8 cellular contexts compared by ENCODE assay signal in the genomic region with DNA sequence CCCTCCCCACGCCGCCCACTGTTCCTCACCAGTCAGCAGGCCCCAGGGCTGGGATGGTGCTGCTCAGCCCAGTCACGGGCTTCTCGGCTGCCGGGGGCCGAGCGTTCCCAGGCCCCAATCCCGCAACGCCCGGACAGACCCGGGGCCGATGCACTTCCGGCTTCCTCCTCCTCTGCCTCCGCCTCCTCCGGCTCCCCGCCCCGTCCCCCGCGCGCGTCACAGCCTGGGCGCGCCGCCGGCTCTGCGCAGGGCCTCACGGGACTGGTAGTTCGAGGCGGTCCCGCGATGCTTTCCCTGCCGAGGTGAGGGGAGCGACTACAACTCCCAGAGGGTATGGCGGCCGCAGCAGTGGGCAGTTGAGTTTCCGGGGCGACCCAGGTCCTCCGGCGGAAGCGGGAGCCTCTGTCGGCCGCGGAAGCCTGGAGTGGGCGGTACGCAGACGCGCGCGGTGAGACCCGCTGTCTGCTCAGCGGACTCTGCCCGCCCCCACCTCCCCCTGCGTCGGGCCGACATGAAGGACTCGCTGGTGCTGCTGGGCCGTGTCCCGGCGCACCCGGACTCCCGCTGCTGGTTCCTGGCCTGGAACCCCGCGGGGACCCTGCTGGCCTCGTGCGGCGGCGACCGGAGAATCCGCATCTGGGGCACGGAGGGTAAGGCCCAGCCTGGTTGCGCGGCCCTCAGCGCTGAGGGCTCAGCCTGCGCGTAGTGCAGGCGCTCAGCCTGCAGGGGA. TPM values are rescaled to one million over a fixed set of nuclear protein-coding genes. Genes with fewer than 3 reads are reported as not detected.
DNase-seq lines count a peak whose midpoint lies in the region; ATAC-seq and TF ChIP-seq lines count a peak whose summit lies in the region.

A gene (plus strand): TSS at position 386 of the 730 bp plus-strand sequence. CDS start 126 bp downstream, at position 512.
A gene with protein sequence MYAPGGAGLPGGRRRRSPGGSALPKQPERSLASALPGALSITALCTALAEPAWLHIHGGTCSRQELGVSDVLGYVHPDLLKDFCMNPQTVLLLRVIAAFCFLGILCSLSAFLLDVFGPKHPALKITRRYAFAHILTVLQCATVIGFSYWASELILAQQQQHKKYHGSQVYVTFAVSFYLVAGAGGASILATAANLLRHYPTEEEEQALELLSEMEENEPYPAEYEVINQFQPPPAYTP (minus strand): TSS at position 158 of the 730 bp plus-strand sequence. CDS start 616 bp downstream, outside the sequence.

- ATAC-seq in HG02763 (IDR thresholded peaks at IDR 0.05; ENCODE audit: unreplicated experiment): peak; percentile 88
- peak; percentile 94 for ATAC-seq in activated naive CD8-positive, alpha-beta T cell treated with anti-CD3 and anti-CD28 coated beads, Interleukin-2, amount 50 U/mL, for 24 hours

- intact Hi-C loops in transverse colon (cut with DNase I; ENCODE audit: low total_unique reads): no loop called here

- peak within 1 kb of the TSS; percentile 99 for H3K4me3 Mint-ChIP-seq in activated naive CD8-positive, alpha-beta T cell treated with anti-CD3 and anti-CD28 coated beads, Interleukin-2, amount 50 U/mL, for 24 hours

- peak within 1 kb of the TSS; percentile 89 for H3K9ac ChIP-seq in trophoblast cell (ENCODE audit: low read length)

- no CpG with 5 or more reads among the region's 76 CpGs for WGBS in trophoblast cell (ENCODE audit: extremely low coverage, insufficient coverage, insufficient read length)
- WGBS in transverse colon (ENCODE audit: low coverage in 1 of 2), 2 donors: 1% methylated on average over 51 of the region's 76 CpGs; no CpG with 5 or more reads in 1 of the 2 donors

- H3K9me3 Mint-ChIP-seq in activated naive CD8-positive, alpha-beta T cell treated with anti-CD3 and anti-CD28 coated beads, Interleukin-2, amount 50 U/mL, for 24 hours: no peaks in the 10 kb centered on the region

- peak within 1 kb of the TSS; percentile 82 for H4K12ac ChIP-seq in trophoblast cell (ENCODE audit: low read depth, low read length)

- peak within 1 kb of the TSS; percentile 70 for H2BK120ac ChIP-seq in trophoblast cell (ENCODE audit: insufficient read depth, low read length, poor library complexity)

- peak within 1 kb of the TSS; percentile 95 for H4K8ac ChIP-seq in trophoblast cell (ENCODE audit: low read depth, low read length)

- H3K4me1 ChIP-seq in cardiac muscle cell (ENCODE audit: low read depth) (peaks cover 24% of the 10 kb centered on the region), trophoblast cell (ENCODE audit: control insufficient read depth in 1 of 2, insufficient read depth in 2 of 2, low read length in 2 of 2) (peaks cover 5 to 7% of the 10 kb centered on the region in 2 experiments), transverse colon (peaks cover 32 to 52% (median 38%) of the 10 kb centered on the region in 4 donors)

- H3K18ac ChIP-seq in trophoblast cell (ENCODE audit: low read length): peak within 1 kb of the TSS; percentile 83

- H3K4me3 ChIP-seq in cardiac muscle cell: peak within 1 kb of the TSS; percentile 82
- peak within 1 kb of the TSS; percentile 99 for H3K4me3 ChIP-seq in trophoblast cell (ENCODE audit: low read depth, low read length)
- H3K4me3 ChIP-seq in transverse colon: peak within 1 kb of the TSS; percentile 72 to 97 (median 84)

- DNase-seq in NCI-H1417 treated with DMSO at 0.1 percent for 48 hours (lab: John Stamatoyannopoulos, UW) (peak; percentile 62), SW480 (ENCODE audit: low spot score) (peak; percentile 99), cardiac muscle cell (ENCODE audit: low read depth in 1 of 2, low spot score in 1 of 2) (peak; percentile 99), trophoblast cell (peak; percentile 98), transverse colon (peak; percentile 99)
- peak; percentile 97 for DNase-seq in activated naive CD8-positive, alpha-beta T cell treated with anti-CD3 and anti-CD28 coated beads, Interleukin-2, amount 50 U/mL, for 24 hours

- peaks cover 31% of the 10 kb centered on the region for H3K36me3 Mint-ChIP-seq in activated naive CD8-positive, alpha-beta T cell treated with anti-CD3 and anti-CD28 coated beads, Interleukin-2, amount 50 U/mL, for 24 hours (ENCODE audit: low read depth)

- H3K36me3 ChIP-seq in cardiac muscle cell: peaks cover 19% of the 10 kb centered on the region
- H3K36me3 ChIP-seq in trophoblast cell (ENCODE audit: control insufficient read depth in 1 of 2, insufficient read depth in 2 of 2, low read length in 2 of 2): peaks cover 21 to 32% of the 10 kb centered on the region in 2 experiments
- peaks cover 0 to 28% (median 7%) of the 10 kb centered on the region in 4 donors for H3K36me3 ChIP-seq in transverse colon

- H3K14ac ChIP-seq in trophoblast cell (ENCODE audit: low read length): peak within 1 kb of the TSS; percentile 85

- peak within 1 kb of the TSS; percentile 80 for H4K91ac ChIP-seq in trophoblast cell (ENCODE audit: low read depth, low read length)

- no peak within 1 kb of the TSS for H2BK12ac ChIP-seq in trophoblast cell (ENCODE audit: low read length)

- H3K79me1 ChIP-seq in trophoblast cell (ENCODE audit: low read length): peaks cover 6% of the 10 kb centered on the region

- peak; percentile 98 for TF ChIP-seq POLR2A in transverse colon (IDR thresholded peaks at IDR 0.05)

- in situ Hi-C loops in transverse colon (cut with MboI; ENCODE audit: low pct_ligation_motif_present in 1 of 4, low pct_unique_long_range_greater_than_20kb in 1 of 4, low sequenced_read_pairs in 3 of 4): loop anchor here in 1 of 4 donors (25.0 kb wide), 1 partner anchor 254 kb away; no protein-coding TSS in a partner anchor

- peak within 1 kb of the TSS; percentile 23 for H2BK5ac ChIP-seq in trophoblast cell (ENCODE audit: low read depth, low read length, poor library complexity)

- H3K4me1 Mint-ChIP-seq in activated naive CD8-positive, alpha-beta T cell treated with anti-CD3 and anti-CD28 coated beads, Interleukin-2, amount 50 U/mL, for 24 hours: peaks cover 46% of the 10 kb centered on the region

- H2AFZ ChIP-seq in trophoblast cell (ENCODE audit: insufficient read depth, low read length, poor library complexity): peak within 1 kb of the TSS; percentile 90

- H3K9me3 ChIP-seq in cardiac muscle cell (ENCODE audit: low read depth) (no peaks in the 10 kb centered on the region), trophoblast cell (ENCODE audit: insufficient read depth, low read depth, low read length) (no peaks in the 10 kb centered on the region), transverse colon (no peaks in the 10 kb centered on the region)

- peaks cover 5% of the 10 kb centered on the region for H3K79me2 ChIP-seq in trophoblast cell (ENCODE audit: control insufficient read depth, insufficient read depth, low read length, poor library complexity)

- H2AK5ac ChIP-seq in trophoblast cell (ENCODE audit: low read length): no peak within 1 kb of the TSS

- peak within 1 kb of the TSS; percentile 52 for H3K23ac ChIP-seq in trophoblast cell (ENCODE audit: low read length)

- TF ChIP-seq EP300 in transverse colon (IDR thresholded peaks at IDR 0.05; ENCODE audit: low read depth): no peak

- H3K27ac Mint-ChIP-seq in activated naive CD8-positive, alpha-beta T cell treated with anti-CD3 and anti-CD28 coated beads, Interleukin-2, amount 50 U/mL, for 24 hours: peak within 1 kb of the TSS; percentile 96

- no peaks in the 10 kb centered on the region for H3K27me3 Mint-ChIP-seq in activated naive CD8-positive, alpha-beta T cell treated with anti-CD3 and anti-CD28 coated beads, Interleukin-2, amount 50 U/mL, for 24 hours

- peak within 1 kb of the TSS; percentile 97 for H3K4me2 ChIP-seq in trophoblast cell (ENCODE audit: low read length)

- peak within 1 kb of the TSS; percentile 80 for H3K4ac ChIP-seq in trophoblast cell (ENCODE audit: low read depth, low read length)

- TF ChIP-seq CTCF in GM12874 (IDR thresholded peaks at IDR 0.05; ENCODE audit: insufficient read depth, low read depth, low read length) (peak; percentile 54), cardiac muscle cell (IDR thresholded peaks at IDR 0.05; ENCODE audit: low read depth, low read length) (peak; percentile 36), transverse colon (IDR thresholded peaks at IDR 0.05) (peak in 4 of 5 experiments; percentile 22 to 72 (median 52))

- H3K27ac ChIP-seq in cardiac muscle cell (peak within 1 kb of the TSS; percentile 92), trophoblast cell (ENCODE audit: low read depth, low read length) (peak within 1 kb of the TSS; percentile 45), transverse colon (peak within 1 kb of the TSS; percentile 91 to 97 (median 94))

- H3K27me3 ChIP-seq in cardiac muscle cell (no peaks in the 10 kb centered on the region), trophoblast cell (ENCODE audit: insufficient read depth, low read length) (no peaks in the 10 kb centered on the region), transverse colon (no peaks in the 10 kb centered on the region)

RNA-seq across cellular contexts. Expression of the first gene that starts in this region (rescaled TPM):
- total RNA-seq in cardiac muscle cell: 97.3 and 117 TPM in 2 replicates
- 88.6 and 92.4 TPM in 2 replicates for polyA plus RNA-seq in cardiac muscle cell
- 43.1 and 43.2 TPM in 2 replicates for polyA plus RNA-seq in trophoblast cell (2013)
- 100 to 1,000 TPM; 114 to 220 (median 143) TPM for total RNA-seq in transverse colon

RNA-seq across cellular contexts. Expression of the second gene that starts in this region (rescaled TPM):
- total RNA-seq in cardiac muscle cell: 55.8 and 59.1 TPM in 2 replicates
- polyA plus RNA-seq in cardiac muscle cell: 71.0 and 84.2 TPM in 2 replicates
- 36.6 and 38.2 TPM in 2 replicates for polyA plus RNA-seq in trophoblast cell (2013)
- 100 to 1,000 TPM in 1 of 4 donors, 10 to 100 TPM in 3; 18.5 to 131 (median 82.0) TPM for total RNA-seq in transverse colon

Comparison
In these comparisons a context has a peak if more than half of its experiments do, and no peak if none do; other contexts are left out.
1. Peak in every context shown above with its lines: DNase-seq, ATAC-seq, H3K4me3 ChIP-seq and H3K27ac ChIP-seq.